1 cellular context compared by ENCODE assay signal in the genomic region with DNA sequence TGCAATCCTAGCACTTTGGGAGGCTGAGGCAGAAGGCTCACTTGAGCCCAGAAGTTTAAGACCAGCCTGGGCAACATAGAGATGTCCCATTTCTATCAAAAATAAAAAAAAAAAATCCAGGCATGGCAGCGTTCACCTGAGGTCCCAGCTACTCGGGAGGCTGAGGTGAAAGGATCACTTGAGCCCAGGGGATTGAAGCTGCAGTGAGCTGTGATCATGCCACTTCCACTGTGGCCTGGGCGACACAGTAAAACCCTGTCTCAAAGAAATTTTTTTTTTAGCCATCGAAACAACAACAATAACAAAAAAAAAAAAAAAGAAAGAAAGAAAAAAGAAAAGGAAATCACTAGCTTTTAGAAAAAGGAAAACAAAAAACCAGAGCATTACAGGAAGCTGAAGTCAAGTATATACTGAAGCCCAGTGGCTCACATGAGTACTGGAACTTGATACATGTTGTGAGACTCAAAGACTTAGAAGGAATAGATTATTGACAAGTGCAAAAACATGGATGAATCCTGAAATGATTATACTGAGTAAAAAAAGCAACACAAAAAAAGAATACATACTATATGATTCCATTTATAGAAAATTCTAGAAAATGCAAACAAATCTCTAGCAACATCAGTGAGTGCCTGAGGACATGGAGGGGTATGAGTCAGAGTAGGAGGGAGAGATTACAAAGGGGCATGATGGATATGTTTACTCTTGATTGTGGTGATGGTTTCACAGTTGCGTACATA.
TF ChIP-seq lines count a peak whose summit lies in the region.

No MANE protein-coding gene starts in this region.

TF ChIP-seq in K562, 482 proteins besides CTCF, POLR2A, EP300 and RAD21:
- TF ChIP-seq TCF7 (IDR thresholded peaks at IDR 0.05; ENCODE audit: borderline replicate concordance) (no peak), JUN (IDR thresholded peaks at IDR 0.05; ENCODE audit: borderline replicate concordance, low read depth, low read length) (peak; percentile 92), JUN (CRISPR knock-in tag; IDR thresholded peaks at IDR 0.05; ENCODE audit: borderline replicate concordance) (no peak), PHF20 (IDR thresholded peaks at IDR 0.05; ENCODE audit: partially characterized antibody) (no peak), TCF3 (CRISPR knock-in tag; IDR thresholded peaks at IDR 0.05) (peak; percentile 40), TEAD4 (IDR thresholded peaks at IDR 0.05; ENCODE audit: low read length) (peak; percentile 39; the same call in 1 of the 2 replicates), TEAD4 (CRISPR knock-in tag; IDR thresholded peaks at IDR 0.05; ENCODE audit: borderline replicate concordance) (no peak), PURB (CRISPR knock-in tag; IDR thresholded peaks at IDR 0.05; ENCODE audit: low read depth) (no peak), KLF13 (tag; IDR thresholded peaks at IDR 0.05; ENCODE audit: borderline replicate concordance, low read depth) (no peak), FOSL1 (tag; conservative IDR thresholded peaks at IDR 0.05) (peak; percentile 96), EP400 (IDR thresholded peaks at IDR 0.05) (peak; percentile 24; the same call in 1 of the 2 replicates), CTBP1 (IDR thresholded peaks at IDR 0.05; ENCODE audit: borderline replicate concordance) (peak; percentile 50; the same call in 1 of the 2 replicates), KDM1A (IDR thresholded peaks at IDR 0.05) (peak; percentile 43 to 69; a peak in 3 of 4 replicates), FOXM1 (IDR thresholded peaks at IDR 0.05; ENCODE audit: low read depth) (peak; percentile 14; the same call in 1 of the 2 replicates), FOXM1 (CRISPR knock-in tag; IDR thresholded peaks at IDR 0.05; ENCODE audit: low read depth) (no peak), JUND (IDR thresholded peaks at IDR 0.05; ENCODE audit: borderline replicate concordance, low read depth, low read length) (peak; percentile 94), JUND (tag; IDR thresholded peaks at IDR 0.05; ENCODE audit: borderline replicate concordance, low read depth, low read length) (peak; percentile 93), SMARCA4 (IDR thresholded peaks at IDR 0.05) (peak; percentile 91), FOXA3 (CRISPR knock-in tag; conservative IDR thresholded peaks at IDR 0.05 in 1 of 2, IDR thresholded peaks at IDR 0.05 in 1 of 2) (no peak), NBN (IDR thresholded peaks at IDR 0.05; ENCODE audit: low read depth) (0 out of 2 replicates have a peak, but pooled peaks have one; percentile 49), RCOR1 (IDR thresholded peaks at IDR 0.05; ENCODE audit: borderline replicate concordance in 1 of 2, low read depth in 2 of 2, low read length in 2 of 2) (peak in 1 of 2 experiments; percentile 78; a peak in 1 of 4 replicates), ARID1B (IDR thresholded peaks at IDR 0.05) (peak; percentile 86), SMARCE1 (IDR thresholded peaks at IDR 0.05) (peak; percentile 93), MEIS2 (IDR thresholded peaks at IDR 0.05; ENCODE audit: partially characterized antibody) (peak; percentile 92), DPF2 (IDR thresholded peaks at IDR 0.05) (peak; percentile 92), NFRKB (IDR thresholded peaks at IDR 0.05; ENCODE audit: low read depth) (0 out of 2 replicates have a peak, but pooled peaks have one; percentile 34), GATAD2A (IDR thresholded peaks at IDR 0.05) (0 out of 2 replicates have a peak, but pooled peaks have one; percentile 14), ADNP (tag; IDR thresholded peaks at IDR 0.05) (0 out of 2 replicates have a peak, but pooled peaks have one; percentile 72), FOXJ2 (tag; IDR thresholded peaks at IDR 0.05) (0 out of 2 replicates have a peak, but pooled peaks have one; percentile 31), GABPB1 (CRISPR knock-in tag; IDR thresholded peaks at IDR 0.05) (0 out of 2 replicates have a peak, but pooled peaks have one; percentile 16), SMARCC2 (IDR thresholded peaks at IDR 0.05; ENCODE audit: low read depth) (peak; percentile 87; the same call in 1 of the 2 replicates), DMBX1 (CRISPR knock-in tag; IDR thresholded peaks at IDR 0.05; ENCODE audit: borderline replicate concordance) (0 out of 2 replicates have a peak, but pooled peaks have one; percentile 17), HDAC2 (IDR thresholded peaks at IDR 0.05) (0 out of 2 replicates have a peak, but pooled peaks have one; percentile 38), FUS (optimal IDR thresholded peaks at IDR 0.05; ENCODE audit: low read depth, low read length) (no peak), MTF1 (CRISPR knock-in tag; IDR thresholded peaks at IDR 0.05; ENCODE audit: borderline replicate concordance) (0 out of 2 replicates have a peak, but pooled peaks have one; percentile 19), CBFA2T3 (IDR thresholded peaks at IDR 0.05) (peak; percentile 61)
- TF ChIP-seq, protein P1, sequence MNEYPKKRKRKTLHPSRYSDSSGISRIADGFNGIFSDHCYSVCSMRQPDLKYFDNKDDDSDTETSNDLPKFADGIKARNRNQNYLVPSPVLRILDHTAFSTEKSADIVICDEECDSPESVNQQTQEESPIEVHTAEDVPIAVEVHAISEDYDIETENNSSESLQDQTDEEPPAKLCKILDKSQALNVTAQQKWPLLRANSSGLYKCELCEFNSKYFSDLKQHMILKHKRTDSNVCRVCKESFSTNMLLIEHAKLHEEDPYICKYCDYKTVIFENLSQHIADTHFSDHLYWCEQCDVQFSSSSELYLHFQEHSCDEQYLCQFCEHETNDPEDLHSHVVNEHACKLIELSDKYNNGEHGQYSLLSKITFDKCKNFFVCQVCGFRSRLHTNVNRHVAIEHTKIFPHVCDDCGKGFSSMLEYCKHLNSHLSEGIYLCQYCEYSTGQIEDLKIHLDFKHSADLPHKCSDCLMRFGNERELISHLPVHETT (CRISPR knock-in tag; conservative IDR thresholded peaks at IDR 0.05 in 1 of 2, IDR thresholded peaks at IDR 0.05 in 1 of 2), result 0 out of 4 replicates have a peak, but pooled peaks of 1 of the 2 experiments have one; percentile 32
- TF ChIP-seq, protein P2, sequence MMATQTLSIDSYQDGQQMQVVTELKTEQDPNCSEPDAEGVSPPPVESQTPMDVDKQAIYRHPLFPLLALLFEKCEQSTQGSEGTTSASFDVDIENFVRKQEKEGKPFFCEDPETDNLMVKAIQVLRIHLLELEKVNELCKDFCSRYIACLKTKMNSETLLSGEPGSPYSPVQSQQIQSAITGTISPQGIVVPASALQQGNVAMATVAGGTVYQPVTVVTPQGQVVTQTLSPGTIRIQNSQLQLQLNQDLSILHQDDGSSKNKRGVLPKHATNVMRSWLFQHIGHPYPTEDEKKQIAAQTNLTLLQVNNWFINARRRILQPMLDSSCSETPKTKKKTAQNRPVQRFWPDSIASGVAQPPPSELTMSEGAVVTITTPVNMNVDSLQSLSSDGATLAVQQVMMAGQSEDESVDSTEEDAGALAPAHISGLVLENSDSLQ (IDR thresholded peaks at IDR 0.05), result peak; percentile 66
- TF ChIP-seq, protein P3, sequence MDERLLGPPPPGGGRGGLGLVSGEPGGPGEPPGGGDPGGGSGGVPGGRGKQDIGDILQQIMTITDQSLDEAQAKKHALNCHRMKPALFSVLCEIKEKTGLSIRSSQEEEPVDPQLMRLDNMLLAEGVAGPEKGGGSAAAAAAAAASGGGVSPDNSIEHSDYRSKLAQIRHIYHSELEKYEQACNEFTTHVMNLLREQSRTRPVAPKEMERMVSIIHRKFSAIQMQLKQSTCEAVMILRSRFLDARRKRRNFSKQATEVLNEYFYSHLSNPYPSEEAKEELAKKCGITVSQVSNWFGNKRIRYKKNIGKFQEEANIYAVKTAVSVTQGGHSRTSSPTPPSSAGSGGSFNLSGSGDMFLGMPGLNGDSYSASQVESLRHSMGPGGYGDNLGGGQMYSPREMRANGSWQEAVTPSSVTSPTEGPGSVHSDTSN (CRISPR knock-in tag; IDR thresholded peaks at IDR 0.05; ENCODE audit: low read depth), result no peak
- TF ChIP-seq, protein P3 (tag; conservative IDR thresholded peaks at IDR 0.05; ENCODE audit: low read depth), result peak; percentile 49; the same call in 1 of the 2 replicates
- TF ChIP-seq, protein P4, sequence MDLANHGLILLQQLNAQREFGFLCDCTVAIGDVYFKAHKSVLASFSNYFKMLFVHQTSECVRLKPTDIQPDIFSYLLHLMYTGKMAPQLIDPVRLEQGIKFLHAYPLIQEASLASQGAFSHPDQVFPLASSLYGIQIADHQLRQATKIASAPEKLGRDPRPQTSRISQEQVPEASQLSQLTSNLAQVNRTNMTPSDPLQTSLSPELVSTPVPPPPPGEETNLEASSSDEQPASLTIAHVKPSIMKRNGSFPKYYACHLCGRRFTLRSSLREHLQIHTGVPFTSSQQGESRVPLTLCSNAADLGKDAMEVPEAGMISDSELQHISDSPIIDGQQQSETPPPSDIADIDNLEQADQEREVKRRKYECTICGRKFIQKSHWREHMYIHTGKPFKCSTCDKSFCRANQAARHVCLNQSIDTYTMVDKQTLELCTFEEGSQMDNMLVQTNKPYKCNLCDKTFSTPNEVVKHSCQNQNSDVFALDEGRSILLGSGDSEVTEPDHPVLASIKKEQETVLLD (IDR thresholded peaks at IDR 0.05), result 0 out of 2 replicates have a peak, but pooled peaks have one; percentile 16
- TF ChIP-seq, protein P5, sequence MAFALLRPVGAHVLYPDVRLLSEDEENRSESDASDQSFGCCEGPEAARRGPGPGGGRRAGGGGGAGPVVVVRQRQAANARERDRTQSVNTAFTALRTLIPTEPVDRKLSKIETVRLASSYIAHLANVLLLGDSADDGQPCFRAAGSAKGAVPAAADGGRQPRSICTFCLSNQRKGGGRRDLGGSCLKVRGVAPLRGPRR (CRISPR knock-in tag; IDR thresholded peaks at IDR 0.05), result no peak
- TF ChIP-seq, protein P6, sequence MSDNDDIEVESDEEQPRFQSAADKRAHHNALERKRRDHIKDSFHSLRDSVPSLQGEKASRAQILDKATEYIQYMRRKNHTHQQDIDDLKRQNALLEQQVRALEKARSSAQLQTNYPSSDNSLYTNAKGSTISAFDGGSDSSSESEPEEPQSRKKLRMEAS (CRISPR knock-in tag; IDR thresholded peaks at IDR 0.05), result no peak
- TF ChIP-seq, protein P7, sequence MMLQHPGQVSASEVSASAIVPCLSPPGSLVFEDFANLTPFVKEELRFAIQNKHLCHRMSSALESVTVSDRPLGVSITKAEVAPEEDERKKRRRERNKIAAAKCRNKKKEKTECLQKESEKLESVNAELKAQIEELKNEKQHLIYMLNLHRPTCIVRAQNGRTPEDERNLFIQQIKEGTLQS (IDR thresholded peaks at IDR 0.05), result peak; percentile 90
- TF ChIP-seq, protein P7 (CRISPR knock-in tag; conservative IDR thresholded peaks at IDR 0.05), result no peak
- TF ChIP-seq, protein P8, sequence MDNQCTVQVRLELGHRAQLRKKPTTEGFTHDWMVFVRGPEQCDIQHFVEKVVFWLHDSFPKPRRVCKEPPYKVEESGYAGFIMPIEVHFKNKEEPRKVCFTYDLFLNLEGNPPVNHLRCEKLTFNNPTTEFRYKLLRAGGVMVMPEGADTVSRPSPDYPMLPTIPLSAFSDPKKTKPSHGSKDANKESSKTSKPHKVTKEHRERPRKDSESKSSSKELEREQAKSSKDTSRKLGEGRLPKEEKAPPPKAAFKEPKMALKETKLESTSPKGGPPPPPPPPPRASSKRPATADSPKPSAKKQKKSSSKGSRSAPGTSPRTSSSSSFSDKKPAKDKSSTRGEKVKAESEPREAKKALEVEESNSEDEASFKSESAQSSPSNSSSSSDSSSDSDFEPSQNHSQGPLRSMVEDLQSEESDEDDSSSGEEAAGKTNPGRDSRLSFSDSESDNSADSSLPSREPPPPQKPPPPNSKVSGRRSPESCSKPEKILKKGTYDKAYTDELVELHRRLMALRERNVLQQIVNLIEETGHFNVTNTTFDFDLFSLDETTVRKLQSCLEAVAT (IDR thresholded peaks at IDR 0.05), result 0 out of 4 replicates have a peak, but pooled peaks of 1 of the 2 experiments have one; percentile 8
- TF ChIP-seq, protein P9, sequence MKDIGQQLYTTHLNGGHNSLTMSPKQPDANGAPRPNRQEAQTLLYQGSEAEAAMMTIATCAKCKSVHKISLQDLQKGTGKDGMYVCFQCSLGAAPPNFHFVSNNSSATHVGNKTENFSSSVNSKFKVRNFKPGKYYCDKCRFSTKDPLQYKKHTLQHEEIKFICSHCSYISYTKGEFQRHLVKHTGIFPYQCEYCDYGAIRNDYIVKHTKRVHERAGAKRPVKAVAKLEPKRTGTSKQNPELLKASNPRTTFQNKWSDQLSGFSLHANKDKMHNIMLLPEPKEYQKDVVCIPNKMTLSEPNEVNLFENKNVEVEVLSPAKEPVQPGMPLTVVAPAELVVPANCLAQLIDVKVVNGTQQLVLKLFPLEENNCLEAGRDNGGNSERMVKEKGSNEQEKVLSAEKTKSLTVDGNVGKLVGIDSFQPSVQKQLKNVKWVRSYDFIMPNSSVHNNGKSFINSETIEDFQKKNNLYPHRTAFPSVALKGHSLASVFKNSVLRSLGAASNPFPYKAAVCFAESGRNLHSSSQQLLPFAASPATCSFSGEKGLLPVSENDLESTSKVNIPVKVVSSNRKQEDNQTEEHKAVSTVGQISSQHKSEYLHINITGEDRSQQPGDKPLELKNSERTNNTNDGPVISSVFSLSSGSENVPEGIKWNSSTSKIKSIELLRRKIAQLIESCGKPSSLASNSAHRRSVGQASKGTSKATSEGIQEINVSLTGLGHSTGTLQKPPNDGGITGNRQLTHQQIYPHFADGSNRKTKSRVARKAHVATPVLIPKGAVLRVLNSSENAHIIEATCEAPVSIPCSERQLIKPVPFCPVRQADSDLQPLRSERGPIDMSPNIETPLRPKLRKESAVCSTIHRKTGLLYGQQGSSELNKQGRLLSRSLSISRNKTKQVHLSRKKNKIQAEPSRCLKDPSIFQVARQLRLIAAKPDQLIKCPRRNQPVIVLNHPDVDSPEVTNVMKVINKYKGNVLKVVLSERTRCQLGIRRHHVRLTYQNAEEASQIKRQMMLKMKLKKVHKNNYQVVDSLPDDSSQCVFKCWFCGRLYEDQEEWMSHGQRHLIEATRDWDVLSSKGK (CRISPR knock-in tag; IDR thresholded peaks at IDR 0.05), result no peak
TF ChIP-seq in K562: peak in this region for 32.
